Comparison of ENCODE assay signal across 17 cellular contexts in the genomic region with DNA sequence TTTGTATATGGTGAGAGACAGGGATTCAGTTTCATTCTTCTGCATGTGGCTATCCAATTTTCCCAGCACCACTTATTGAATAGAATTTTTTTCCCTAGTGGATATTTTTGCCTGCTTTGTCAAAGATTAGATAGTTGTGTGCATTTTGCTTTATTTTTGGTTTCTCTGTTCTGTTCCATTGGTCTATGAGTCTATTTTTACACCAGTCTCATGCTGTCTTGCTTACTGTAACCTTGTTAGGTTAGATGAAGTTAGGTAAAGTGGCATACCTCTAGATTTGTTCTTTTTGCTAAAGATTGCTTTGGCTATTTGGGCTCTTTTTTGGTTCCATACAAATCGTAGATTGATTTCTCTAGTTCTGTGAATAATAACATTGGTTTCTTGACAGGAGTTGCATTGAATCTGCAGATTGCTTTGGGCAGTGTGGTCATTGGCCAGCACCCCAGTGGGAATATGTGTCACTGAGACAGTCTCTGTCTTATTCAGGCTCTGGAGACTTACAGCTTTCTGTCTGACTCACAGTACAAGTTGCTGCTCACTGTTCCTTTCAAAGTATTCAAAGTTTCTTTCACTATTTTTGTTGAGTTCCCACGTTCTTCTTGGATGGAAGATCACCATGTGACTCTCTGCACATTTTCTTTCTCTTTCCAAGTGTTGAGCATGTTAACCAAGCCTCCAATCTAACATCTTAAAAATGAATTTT.
DNase-seq lines count a peak whose midpoint lies in the region; ATAC-seq, FAIRE-seq and TF ChIP-seq lines count a peak whose summit lies in the region.
"Had no signal": no experiment of that assay in that cellular context is flagged by ENCODE, and none has a peak within 500 bp of the region (broad histone marks: within the 10 kb centered on the region; RNA-seq: fewer than 3 reads in every experiment).

No MANE protein-coding gene starts in this region.

- SMC1A ChIA-PET in GM12878 (lab: Charles Lee; ENCODE audit: uncharacterized antibody, unreplicated experiment), result no interaction called here

- in situ Hi-C loops in GM12878 (cut with MboI), result no loop called here
- in situ Hi-C loops in transverse colon (cut with MboI; ENCODE audit: low pct_ligation_motif_present in 1 of 4, low pct_unique_long_range_greater_than_20kb in 1 of 4, low sequenced_read_pairs in 3 of 4), result loop anchor here in 1 of 4 donors (25.0 kb wide), 1 partner anchor 700 kb away; a partner anchor contains a TSS

- FAIRE-seq in GM12878 (lab: Jason Lieb, UNC), result no peak
- FAIRE-seq: GM18507 had no signal

- H4K20me1 ChIP-seq in Karpas-422 (ENCODE audit: insufficient read depth, low read depth, low read length) (no peaks in the 10 kb centered on the region), GM12878 (ENCODE audit: control insufficient read depth, insufficient read depth) (no peaks in the 10 kb centered on the region)

- H3K9me3 ChIP-seq in Karpas-422 (ENCODE audit: low read length), result no peaks in the 10 kb centered on the region
- H3K9me3 ChIP-seq in GM12878 (replicated peaks; ENCODE audit: control insufficient read depth, insufficient read depth, low read length), result no peaks in the 10 kb centered on the region
- H3K9me3 ChIP-seq in left ventricle myocardium inferior (replicated peaks), result no peaks in the 10 kb centered on the region
- H3K9me3 ChIP-seq in tibial artery, result no peaks in the 10 kb centered on the region
- H3K9me3 ChIP-seq in transverse colon, result no peaks in the 10 kb centered on the region

- no peak for DNase-seq in Karpas-422
- DNase-seq in GM12878 (ENCODE audit: low read depth, low spot score), result no peak
- DNase-seq in left ventricle myocardium inferior, result no peak
- DNase-seq in tibial artery, result no peak
- DNase-seq in activated CD4-positive, alpha-beta T cell treated with anti-CD3 and anti-CD28 coated beads for 48 hours, result no peak
- no peak for DNase-seq in transverse colon
- no peak for DNase-seq in DMS79 treated with DMSO at 0.1 percent for 48 hours (lab: John Stamatoyannopoulos, UW)
- DNase-seq: CD4-positive, alpha-beta memory T cell; GDM1; left colon; naive thymus-derived CD8-positive, alpha-beta T cell; NCI-H1436 treated with DMSO at 0.1 percent for 48 hours; NCI-H526 treated with DMSO at 0.1 percent for 48 hours; stimulated activated naive B cell treated with anti-CD40 and anti-IgM and Interleukin-4, amounts not matched to agents 10 μg/mL and 1 μg/mL and 100 μg/mL, for 72 hours had no signal

- intact Hi-C loops in GM12878 (cut with micrococcal nuclease; ENCODE audit: unreplicated experiment), result no loop called here
- intact Hi-C loops in left ventricle myocardium inferior (cut with micrococcal nuclease), result no loop called here
- intact Hi-C loops in tibial artery (cut with DNase I; ENCODE audit: low total_unique reads), result no loop called here
- intact Hi-C loops in transverse colon (cut with DNase I; ENCODE audit: low total_unique reads), result no loop called here

- H3K4me2 ChIP-seq in Karpas-422 (ENCODE audit: low read depth, low read length, poor library complexity, severe bottlenecking), result no peak overlapping the region
- H3K4me2 ChIP-seq in GM12878 (ENCODE audit: control insufficient read depth, insufficient read depth), result no peak overlapping the region
- H3K4me2 ChIP-seq: GM23338 had no signal

- no peaks in the 10 kb centered on the region for H3K9me2 ChIP-seq in Karpas-422 (replicated peaks; ENCODE audit: insufficient read depth, low read length)

- BruUV-seq in GM12878 (replicated peaks; lab: Mats Ljungman, UMichigan), result no TSS peak

- H3K36me3 ChIP-seq in Karpas-422 (ENCODE audit: insufficient read depth, low read length), result no peaks in the 10 kb centered on the region
- H3K36me3 ChIP-seq in GM12878 (ENCODE audit: control insufficient read depth in 2 of 2, insufficient read depth in 2 of 2, low read length in 1 of 2), result no peaks in the 10 kb centered on the region
- no peaks in the 10 kb centered on the region for H3K36me3 ChIP-seq in left ventricle myocardium inferior
- no peaks in the 10 kb centered on the region for H3K36me3 ChIP-seq in tibial artery
- no peaks in the 10 kb centered on the region for H3K36me3 ChIP-seq in transverse colon

- H3K27me3 ChIP-seq in Karpas-422 (ENCODE audit: low read length) (no peaks in the 10 kb centered on the region), GM12878 (replicated peaks in 1 of 2; ENCODE audit: control insufficient read depth in 2 of 2, insufficient read depth in 2 of 2, low read length in 1 of 2) (no peaks in the 10 kb centered on the region), left ventricle myocardium inferior (ENCODE audit: low read depth) (no peaks in the 10 kb centered on the region), tibial artery (no peaks in the 10 kb centered on the region), transverse colon (no peaks in the 10 kb centered on the region)
- H3K27me3 ChIP-seq: dorsolateral prefrontal cortex had no signal

- POLR2A ChIA-PET in GM12878 (lab: Charles Lee), result no interaction called here

- H3K4me1 ChIP-seq in Karpas-422 (ENCODE audit: low read length), result peaks cover 62% of the 10 kb centered on the region
- H3K4me1 ChIP-seq in GM12878 (ENCODE audit: control insufficient read depth, insufficient read depth, low read length), result no peaks in the 10 kb centered on the region
- H3K4me1 ChIP-seq in left ventricle myocardium inferior, result peaks cover 17% of the 10 kb centered on the region
- H3K4me1 ChIP-seq in tibial artery, result peaks cover 0 to 53% (median 12%) of the 10 kb centered on the region in 4 donors
- H3K4me1 ChIP-seq in transverse colon, result peaks cover 0 to 14% (median 7%) of the 10 kb centered on the region in 4 donors

- TF ChIP-seq EP300 in GM12878 (IDR thresholded peaks at IDR 0.05; ENCODE audit: borderline replicate concordance in 1 of 2, control insufficient read depth in 1 of 2, low read depth in 2 of 2, low read length in 2 of 2) (no peak), transverse colon (IDR thresholded peaks at IDR 0.05; ENCODE audit: low read depth) (no peak)

- H3K9ac ChIP-seq in Karpas-422 (ENCODE audit: low read length) (no peak overlapping the region), GM12878 (ENCODE audit: control insufficient read depth, insufficient read depth, low read length) (no peak overlapping the region)

- RAD21 ChIA-PET in GM12878 (lab: Charles Lee; ENCODE audit: unreplicated experiment), result no interaction called here

- H3K27ac ChIP-seq in Karpas-422 (ENCODE audit: low read length) (no peak overlapping the region), GM12878 (ENCODE audit: control insufficient read depth, insufficient read depth) (no peak overlapping the region), left ventricle myocardium inferior (replicated peaks) (peak overlapping the region; percentile 60), tibial artery (peak overlapping the region; percentile 60), transverse colon (no peak overlapping the region)

- no peak for TF ChIP-seq RAD21 in GM12878 (IDR thresholded peaks at IDR 0.05; ENCODE audit: insufficient read depth, low read depth, low read length)

- WGBS in GM12878 (ENCODE audit: insufficient coverage, insufficient replicate concordance, low lambda C conversion rate, missing lambda C conversion rate), result 0% methylated on average over 2 of the region's 2 CpGs
- whole genome bisulfite sequencing in transverse colon (ENCODE audit: low coverage in 1 of 2), 2 donors, result 62 to 73% methylated on average over 2 of the region's 2 CpGs

- CTCF ChIA-PET in GM12878 (lab: Yijun Ruan, JAX), result no interaction called here

- ATAC-seq in GM12878, result peak; percentile 72
- ATAC-seq: GM23338; left colon; naive thymus-derived CD8-positive, alpha-beta T cell; stimulated activated naive B cell treated with anti-CD40 and anti-IgM and Interleukin-4, amounts not matched to agents 10 μg/mL and 1 μg/mL and 100 μg/mL, for 72 hours had no signal

- TF ChIP-seq CTCF in GM12878 (IDR thresholded peaks at IDR 0.05 in 2 of 3, conservative IDR thresholded peaks at IDR 0.05 in 1 of 3; ENCODE audit: control insufficient read depth in 2 of 3, extremely low read depth in 1 of 3, insufficient read depth in 1 of 3, low read depth in 3 of 3, low read length in 3 of 3) (no peak), left ventricle myocardium inferior (IDR thresholded peaks at IDR 0.05; ENCODE audit: borderline replicate concordance) (no peak), tibial artery (IDR thresholded peaks at IDR 0.05) (no peak), transverse colon (IDR thresholded peaks at IDR 0.05) (no peak)

- peak overlapping the region; percentile 85 for H2AFZ ChIP-seq in Karpas-422 (ENCODE audit: low read length)
- no peak overlapping the region for H2AFZ ChIP-seq in GM12878 (ENCODE audit: control insufficient read depth, low read depth, low read length)
- H2AFZ ChIP-seq: GM23338 had no signal

- H3K79me2 ChIP-seq in Karpas-422 (ENCODE audit: low read length), result no peaks in the 10 kb centered on the region
- no peaks in the 10 kb centered on the region for H3K79me2 ChIP-seq in GM12878 (ENCODE audit: control insufficient read depth, insufficient read depth, low read length)

- H3K4me3 ChIP-seq in Karpas-422 (ENCODE audit: low read length) (no peak overlapping the region), GM12878 (no peak overlapping the region), left ventricle myocardium inferior (no peak overlapping the region), tibial artery (no peak overlapping the region), transverse colon (no peak overlapping the region)
- H3K4me3 ChIP-seq: dorsolateral prefrontal cortex, GM23338 had no signal

- TF ChIP-seq POLR2A in GM12878 (IDR thresholded peaks at IDR 0.05; ENCODE audit: low read depth, low read length), result no peak
- TF ChIP-seq POLR2A in transverse colon (IDR thresholded peaks at IDR 0.05), result no peak

TF ChIP-seq in GM12878, 131 proteins besides CTCF, POLR2A, EP300 and RAD21:
- TF ChIP-seq PML (IDR thresholded peaks at IDR 0.05; ENCODE audit: low read length) (no peak), MEF2B (IDR thresholded peaks at IDR 0.05; ENCODE audit: partially characterized antibody, poor library complexity, severe bottlenecking) (peak; percentile 77)

Comparison
In these comparisons a context has a peak if more than half of its experiments do, and no peak if none do; other contexts are left out.
1. H3K27ac ChIP-seq: peak in left ventricle myocardium inferior (single experiment) and tibial artery (2 of 2); none in Karpas-422 (single experiment), GM12878 (single experiment) and transverse colon (0 of 4).